1 cellular context compared by ENCODE assay signal in genomic region chr10:132494831-132495230, GRCh38.
TF ChIP-seq lines count a peak whose summit lies in the region.

No MANE protein-coding gene starts in this region.

TF ChIP-seq in HepG2, 621 proteins besides CTCF, POLR2A, EP300 and RAD21 (continued from another document):
- no peak for TF ChIP-seq ZHX1 (CRISPR knock-in tag; IDR thresholded peaks at IDR 0.05; ENCODE audit: low read depth)
